8 cellular contexts compared by ENCODE assay signal in the genomic region with DNA sequence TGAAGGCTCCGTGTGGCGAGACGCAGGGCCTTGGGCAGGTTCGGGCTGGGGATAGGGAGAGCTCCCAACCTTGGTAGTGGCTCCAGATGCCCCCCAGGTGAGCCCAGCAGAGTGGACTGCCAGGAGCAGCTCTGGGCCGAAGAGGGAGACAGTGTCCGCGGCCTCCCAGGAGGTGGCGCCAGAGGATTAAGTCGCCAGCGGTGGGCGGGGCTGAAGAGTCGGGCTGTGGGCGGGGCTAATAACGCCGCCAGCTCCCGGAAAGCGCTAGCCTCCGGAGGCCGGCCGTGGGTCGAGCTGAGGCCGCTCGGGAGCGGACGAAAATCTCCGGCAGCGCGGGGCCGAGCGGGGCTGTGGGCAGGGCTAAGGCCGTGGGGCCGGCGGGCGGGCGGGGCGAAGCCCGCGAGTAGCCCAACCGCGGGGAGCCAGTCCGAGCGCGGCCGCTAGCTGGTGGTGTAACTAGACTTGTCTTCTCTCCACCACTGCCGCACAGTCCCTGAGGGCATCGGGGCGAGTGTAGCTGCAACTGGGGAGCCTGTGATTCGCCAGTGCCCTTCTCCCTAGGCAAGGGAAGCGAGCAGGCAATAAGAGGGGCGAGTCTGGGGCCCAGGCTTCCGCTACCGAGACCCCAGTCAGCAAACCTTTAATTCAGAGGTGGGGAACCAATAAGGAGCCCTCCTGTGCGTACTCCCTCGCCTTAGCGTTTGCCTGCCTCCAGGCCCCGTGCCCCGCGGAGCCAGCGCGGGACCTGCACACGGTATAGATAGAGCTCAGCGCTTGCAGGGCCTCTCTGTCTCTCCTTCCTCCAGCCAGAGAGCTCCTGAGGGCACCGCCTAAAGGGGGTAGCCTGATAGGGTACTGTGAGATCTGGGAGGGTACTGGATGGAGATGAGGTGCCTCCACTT. TPM values are rescaled to one million over a fixed set of nuclear protein-coding genes. Genes with fewer than 3 reads are reported as not detected.
DNase-seq lines count a peak whose midpoint lies in the region; ATAC-seq and TF ChIP-seq lines count a peak whose summit lies in the region.

No MANE protein-coding gene starts in this region.

- H3K9me3 ChIP-seq in ascending aorta (no peaks in the 10 kb centered on the region), right cardiac atrium (ENCODE audit: control insufficient read depth, low read length) (no peaks in the 10 kb centered on the region), aorta (ENCODE audit: control insufficient read depth, low read length) (no peaks in the 10 kb centered on the region)

- peak overlapping the region; percentile 13 for H3K9ac ChIP-seq in rectal smooth muscle tissue (ENCODE audit: low read length)

- DNase-seq in NCI-H187 treated with DMSO at 0.1 percent for 48 hours (lab: John Stamatoyannopoulos, UW), result peak; percentile 37
- peak; percentile 87 for DNase-seq in T-helper 2 cell treated with Interferon-gamma antibody and Interleukin-4, amounts not matched to agents 5 μg/mL and 100 μg/mL, for 36 hours (ENCODE audit: low spot score)
- DNase-seq in ascending aorta (ENCODE audit: low spot score in 2 of 2), result peak; percentile 67 to 95
- peak; percentile 95 to 98 (median 97) for DNase-seq in right cardiac atrium
- DNase-seq in aorta, result peak; percentile 97 to 98

- H3K4me1 ChIP-seq in ascending aorta, result no peaks in the 10 kb centered on the region
- peaks cover 6% of the 10 kb centered on the region for H3K4me1 ChIP-seq in right cardiac atrium (ENCODE audit: control insufficient read depth, insufficient read depth, low read length)
- peaks cover 5% of the 10 kb centered on the region for H3K4me1 ChIP-seq in rectal smooth muscle tissue (ENCODE audit: control insufficient read depth, insufficient read depth, low read length)
- no peaks in the 10 kb centered on the region for H3K4me1 ChIP-seq in aorta (ENCODE audit: control insufficient read depth in 1 of 2, insufficient read depth in 2 of 2, low read length in 2 of 2)

- intact Hi-C loops in ascending aorta (cut with DNase I) (loop anchor here (1.0 to 5.0 kb wide), 5 partner anchors 14 to 299 kb away; a partner anchor contains a TSS), right cardiac atrium (cut with DNase I) (loop anchor here (2.0 to 5.0 kb wide), 2 partner anchors 131 to 132 kb away; a partner anchor contains a TSS), aorta (cut with DNase I) (loop anchor here (1.0 kb wide), 2 partner anchors 131 to 132 kb away; no protein-coding TSS in a partner anchor)

- no peaks in the 10 kb centered on the region for H3K36me3 ChIP-seq in ascending aorta
- no peaks in the 10 kb centered on the region for H3K36me3 ChIP-seq in rectal smooth muscle tissue (ENCODE audit: control insufficient read depth, insufficient read depth, low read length)
- H3K36me3 ChIP-seq in aorta (ENCODE audit: control insufficient read depth in 1 of 2, insufficient read depth in 2 of 2, low read length in 1 of 2), result no peaks in the 10 kb centered on the region

- H3K27ac ChIP-seq in ascending aorta (peak overlapping the region; percentile 67 to 87), right cardiac atrium (ENCODE audit: low read length) (peak overlapping the region; percentile 89), rectal smooth muscle tissue (ENCODE audit: low read depth, low read length) (peak overlapping the region; percentile 71), aorta (ENCODE audit: low read depth in 1 of 2, low read length in 2 of 2) (peak overlapping the region in 1 of 2 donors; percentile 47)

- H3K27me3 Mint-ChIP-seq in T-helper 2 cell treated with Interferon-gamma antibody and Interleukin-4, amounts not matched to agents 5 μg/mL and 100 μg/mL, for 36 hours (ENCODE audit: low read depth), result peaks cover 17% of the 10 kb centered on the region

- peak; percentile 88 to 94 (median 94) for TF ChIP-seq CTCF in ascending aorta (IDR thresholded peaks at IDR 0.05)

- H3K36me3 Mint-ChIP-seq in T-helper 2 cell treated with Interferon-gamma antibody and Interleukin-4, amounts not matched to agents 5 μg/mL and 100 μg/mL, for 36 hours (ENCODE audit: low read depth), result no peaks in the 10 kb centered on the region

- no peaks in the 10 kb centered on the region for H3K27me3 ChIP-seq in ascending aorta
- H3K27me3 ChIP-seq in right cardiac atrium (ENCODE audit: control insufficient read depth, insufficient read depth), result no peaks in the 10 kb centered on the region
- no peaks in the 10 kb centered on the region for H3K27me3 ChIP-seq in rectal smooth muscle tissue (ENCODE audit: control insufficient read depth, insufficient read depth, low read length)
- H3K27me3 ChIP-seq in aorta (ENCODE audit: control insufficient read depth in 1 of 2, insufficient read depth in 2 of 2, low read length in 1 of 2), result no peaks in the 10 kb centered on the region

- H3K4me3 ChIP-seq in ascending aorta (peak overlapping the region; percentile 37 to 66), right cardiac atrium (ENCODE audit: low read length) (peak overlapping the region; percentile 46), rectal smooth muscle tissue (ENCODE audit: low read length) (peak overlapping the region; percentile 87), aorta (ENCODE audit: low read length in 2 of 2) (peak overlapping the region; percentile 1 to 25)

- H3K9me3 Mint-ChIP-seq in T-helper 2 cell treated with Interferon-gamma antibody and Interleukin-4, amounts not matched to agents 5 μg/mL and 100 μg/mL, for 36 hours, result no peaks in the 10 kb centered on the region

- ATAC-seq in GM18505 (IDR thresholded peaks at IDR 0.05; ENCODE audit: unreplicated experiment) (peak; percentile 85), HG02970 (IDR thresholded peaks at IDR 0.05; ENCODE audit: low FRiP score, unreplicated experiment) (peak; percentile 87), right cardiac atrium (peak; percentile 98 to 99), aorta (ENCODE audit: low FRiP score) (peak; percentile 99)

- TF ChIP-seq POLR2A in GM18505 (IDR thresholded peaks at IDR 0.05; ENCODE audit: borderline replicate concordance, extremely low read depth, insufficient read depth, insufficient read length), result no peak

- no peak overlapping the region for H3K27ac Mint-ChIP-seq in T-helper 2 cell treated with Interferon-gamma antibody and Interleukin-4, amounts not matched to agents 5 μg/mL and 100 μg/mL, for 36 hours

- under 1% methylated on average over 63 of the region's 63 CpGs for WGBS in right cardiac atrium
- WGBS in aorta, 2 donors, result 0 to 1% methylated on average over 53 to 63 of the region's 63 CpGs

- peaks cover 5% of the 10 kb centered on the region for H3K4me1 Mint-ChIP-seq in T-helper 2 cell treated with Interferon-gamma antibody and Interleukin-4, amounts not matched to agents 5 μg/mL and 100 μg/mL, for 36 hours (ENCODE audit: low read depth)

- peak overlapping the region; percentile 67 for H3K4me3 Mint-ChIP-seq in T-helper 2 cell treated with Interferon-gamma antibody and Interleukin-4, amounts not matched to agents 5 μg/mL and 100 μg/mL, for 36 hours

RNA-seq across cellular contexts. Expression of a gene that starts 14.4 kb away (rescaled TPM):
- total RNA-seq in ascending aorta (0.85 TPM), right cardiac atrium (1 to 10 TPM in 1 of 4 donors, under 1 TPM in 3; 0.25 to 1.4 (median 0.39) TPM), aorta (under 1 TPM; 0.42 to 0.75 TPM)
- polyA plus RNA-seq in right cardiac atrium (0.38 TPM), aorta (under 1 TPM in 1 of 2 donors, not detected in 1; 0.08 TPM)

Comparison
In these comparisons a context has a peak if more than half of its experiments do, and no peak if none do; other contexts are left out.
1. DNase-seq: peak in every context shown above with its lines; median percentile 98 in aorta; 97 in right cardiac atrium; 87 in T-helper 2 cell treated with Interferon-gamma antibody and Interleukin-4, amounts not matched to agents 5 μg/mL and 100 μg/mL, for 36 hours; 81 in ascending aorta; 37 in NCI-H187 treated with DMSO at 0.1 percent for 48 hours.
2. H3K4me3 ChIP-seq: peak in every context shown above with its lines; median percentile 87 in rectal smooth muscle tissue; 52 in ascending aorta; 46 in right cardiac atrium; 13 in aorta.